In the genomic region with DNA sequence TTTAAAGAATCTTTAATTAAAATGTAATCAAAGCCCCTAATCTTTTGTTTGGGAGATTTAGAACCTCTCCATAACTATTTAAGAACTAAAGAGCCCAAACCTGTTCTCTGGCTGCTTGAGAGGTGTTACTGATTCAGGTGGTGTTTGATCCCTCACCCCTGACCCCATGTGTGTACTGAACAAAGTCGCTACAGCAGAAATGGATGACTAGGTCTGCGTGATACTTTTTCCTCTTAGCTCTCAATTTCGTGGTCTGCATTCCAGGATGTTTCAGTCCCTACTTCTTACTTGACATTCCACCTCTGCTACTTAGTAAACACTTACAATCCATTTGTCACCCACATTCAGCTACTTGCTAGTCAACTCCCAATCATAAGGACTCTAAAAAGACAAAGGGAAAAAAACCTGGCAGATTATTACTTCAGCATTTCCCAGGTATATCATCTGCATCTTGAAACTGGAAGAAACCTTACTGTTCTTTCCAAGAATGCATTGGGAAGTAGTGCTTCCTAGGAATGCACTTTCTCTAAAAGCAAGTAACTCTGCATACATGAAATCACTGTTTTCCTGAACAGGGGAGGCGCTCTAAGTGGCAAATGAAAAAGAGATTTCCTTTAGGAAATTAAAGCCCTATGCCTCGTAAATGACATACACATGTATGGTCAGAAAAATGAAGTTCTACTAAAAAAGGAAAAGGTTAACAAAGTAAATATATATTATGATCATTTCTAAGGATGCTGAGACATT, we compare ENCODE assay signal across 23 cellular contexts.
"Had no signal": no experiment of that assay in that cellular context is flagged by ENCODE, and none has a peak within 500 bp of the region (broad histone marks: within the 10 kb centered on the region; RNA-seq: fewer than 3 reads in every experiment).

No MANE protein-coding gene starts in this region.

- H3K4me1 Mint-ChIP-seq: activated T-helper 17 cell treated with anti-CD3 and anti-CD28 coated beads, Interleukin-2, amount 50 U/mL, for 72 hours had no signal

- H3K27me3 ChIP-seq: hepatocyte, neutrophil, ovary had no signal

- H3K4me1 ChIP-seq: psoas muscle had no signal

- H3K27ac ChIP-seq: hepatocyte, neutrophil, ovary, psoas muscle, WERI-Rb-1 had no signal

- H3K36me3 ChIP-seq: neutrophil, ovary, WERI-Rb-1 had no signal

- H3K9me3 ChIP-seq: neutrophil, ovary, psoas muscle had no signal

- H3K36me3 Mint-ChIP-seq: activated naive CD4-positive, alpha-beta T cell treated with anti-CD3 and anti-CD28 coated beads, Interleukin-2, amount 50 U/mL, for 72 hours; mesothelial cell of epicardium; natural killer cell treated with Interleukin-12 subunit alpha and Interleukin-12 subunit beta and Interleukin-15 and Interleukin-18, amount 100 ng/mL, for 72 hours had no signal

- H3K4me2 ChIP-seq: hepatocyte had no signal

- H3K9me3 Mint-ChIP-seq: mesothelial cell of epicardium had no signal

- H2AFZ ChIP-seq: hepatocyte had no signal

- H3K4me3 ChIP-seq: hepatocyte, ovary, psoas muscle had no signal

- ATAC-seq: activated naive CD4-positive, alpha-beta T cell treated with anti-CD3 and anti-CD28 coated beads, Interleukin-2, amount 50 U/mL, for 72 hours; activated T-helper 17 cell treated with anti-CD3 and anti-CD28 coated beads, Interleukin-2, amount 50 U/mL, for 72 hours; esophagus mucosa; left cardiac atrium; natural killer cell treated with Interleukin-12 subunit alpha and Interleukin-12 subunit beta and Interleukin-15 and Interleukin-18, amount 100 ng/mL, for 72 hours; psoas muscle; right cardiac atrium; stimulated activated naive CD8-positive, alpha-beta T cell treated with anti-CD3 and anti-CD28 coated beads, Interleukin-15, Interleukin-2, amounts not matched to agents 100 U/mL and 50 U/mL, for 24 hours had no signal

- DNase-seq: activated CD8-positive, alpha-beta memory T cell treated with anti-CD3 and anti-CD28 coated beads for 24 hours; activated CD8-positive, alpha-beta memory T cell treated with anti-CD3 and anti-CD28 coated beads, Interleukin-2, amount 50 U/mL, for 4 hours; activated T-cell treated with anti-CD3 and anti-CD28 coated beads, Interleukin-2, amount 50 U/mL, for 24 hours; central memory CD4-positive, alpha-beta T cell; dermis blood vessel endothelial cell; effector CD8-positive, alpha-beta T cell; foreskin melanocyte; glutamatergic neuron; left cardiac atrium; ovary; psoas muscle; right cardiac atrium; stimulated activated CD4-positive, alpha-beta T cell treated with anti-CD3 and anti-CD28 coated beads, Interleukin-4, amount 100 ng/mL, for 24 hours; stimulated activated naive CD8-positive, alpha-beta T cell treated with anti-CD3 and anti-CD28 coated beads, Interleukin-15, Interleukin-2, amounts not matched to agents 100 U/mL and 50 U/mL, for 24 hours; T-helper 1 cell; WERI-Rb-1 had no signal

- H3K27ac Mint-ChIP-seq: activated naive CD4-positive, alpha-beta T cell treated with anti-CD3 and anti-CD28 coated beads, Interleukin-2, amount 50 U/mL, for 72 hours; activated T-cell treated with anti-CD3 and anti-CD28 coated beads, Interleukin-2, amount 50 U/mL, for 24 hours; activated T-helper 17 cell treated with anti-CD3 and anti-CD28 coated beads, Interleukin-2, amount 50 U/mL, for 72 hours; mesothelial cell of epicardium; natural killer cell treated with Interleukin-12 subunit alpha and Interleukin-12 subunit beta and Interleukin-15 and Interleukin-18, amount 100 ng/mL, for 72 hours had no signal

- H3K27me3 Mint-ChIP-seq: activated T-cell treated with anti-CD3 and anti-CD28 coated beads, Interleukin-2, amount 50 U/mL, for 24 hours; activated T-helper 17 cell treated with anti-CD3 and anti-CD28 coated beads, Interleukin-2, amount 50 U/mL, for 72 hours; natural killer cell treated with Interleukin-12 subunit alpha and Interleukin-12 subunit beta and Interleukin-15 and Interleukin-18, amount 100 ng/mL, for 72 hours had no signal

- H3K79me2 ChIP-seq: hepatocyte had no signal

- H3K4me3 Mint-ChIP-seq: activated T-cell treated with anti-CD3 and anti-CD28 coated beads, Interleukin-2, amount 50 U/mL, for 24 hours; activated T-helper 17 cell treated with anti-CD3 and anti-CD28 coated beads, Interleukin-2, amount 50 U/mL, for 72 hours; mesothelial cell of epicardium; natural killer cell treated with Interleukin-12 subunit alpha and Interleukin-12 subunit beta and Interleukin-15 and Interleukin-18, amount 100 ng/mL, for 72 hours had no signal
